Comparison of ENCODE assay signal across 8 cellular contexts in genomic region chr11:96155627-96156378, GRCh38.
DNase-seq lines count a peak whose midpoint lies in the region; ATAC-seq, FAIRE-seq and TF ChIP-seq lines count a peak whose summit lies in the region.

No MANE protein-coding gene starts in this region.

- H3K79me2 ChIP-seq in HCT116 (ENCODE audit: insufficient read depth, low read length), result no peaks in the 10 kb centered on the region
- H3K79me2 ChIP-seq in trophoblast cell (ENCODE audit: control insufficient read depth, insufficient read depth, low read length, poor library complexity), result peaks cover 13% of the 10 kb centered on the region

- intact Hi-C loops in HCT116 (cut with micrococcal nuclease), result no loop called here

- peak overlapping the region; percentile 80 for H3K18ac ChIP-seq in trophoblast cell (ENCODE audit: low read length)

- peak overlapping the region; percentile 90 for H2BK5ac ChIP-seq in trophoblast cell (ENCODE audit: low read depth, low read length, poor library complexity)

- H3K23ac ChIP-seq in trophoblast cell (ENCODE audit: low read length), result no peak overlapping the region

- TF ChIP-seq CTCF in HCT116 (IDR thresholded peaks at IDR 0.05 in 2 of 3, conservative IDR thresholded peaks at IDR 0.05 in 1 of 3; ENCODE audit: borderline replicate concordance in 1 of 3, insufficient read depth in 1 of 3, low read depth in 2 of 3, low read length in 2 of 3), result peak in 2 of 3 experiments; percentile 23 to 42; a peak in 3 of 6 replicates
- TF ChIP-seq CTCF in D721Med (IDR thresholded peaks at IDR 0.05; ENCODE audit: insufficient read depth, missing control alignments), result no peak

- FAIRE-seq in GM12892 (lab: Jason Lieb, UNC) (peak; percentile 73), D721Med (lab: Jason Lieb, UNC) (no peak)

- H3K79me1 ChIP-seq in trophoblast cell (ENCODE audit: low read length), result peaks cover 28% of the 10 kb centered on the region

- peak; percentile 34 for DNase-seq in GM12892 (ENCODE audit: insufficient read length)
- DNase-seq in HCT116 (ENCODE audit: low read depth, low spot score), result peak; percentile 27
- DNase-seq in MV-4-11 (lab: John Stamatoyannopoulos, UW), result peak; percentile 72
- DNase-seq in activated naive CD4-positive, alpha-beta T cell treated with anti-CD3 and anti-CD28 coated beads, Interleukin-2, amount 50 U/mL, for 16 hours, result peak; percentile 57
- peak; percentile 99 for DNase-seq in glomerular visceral epithelial cell (ENCODE audit: extremely low spot score)
- DNase-seq in trophoblast cell, result peak; percentile 96 to 97
- no peak for DNase-seq in D721Med (ENCODE audit: insufficient read length, low spot score)

- H4K12ac ChIP-seq in trophoblast cell (ENCODE audit: low read depth, low read length), result peak overlapping the region; percentile 7

- CTCF ChIA-PET in HCT116 (lab: Charles Lee), result interaction anchor here (0.7 to 1.2 kb wide), 4 partner anchors 100 to 450 kb away, joined by 3 to 10 read pairs (median 5); partner anchors contain the start of gene MAML2

- H2AFZ ChIP-seq in HCT116 (ENCODE audit: low read depth, low read length, poor library complexity, severe bottlenecking), result peak overlapping the region; percentile 75
- H2AFZ ChIP-seq in trophoblast cell (ENCODE audit: insufficient read depth, low read length, poor library complexity), result peak overlapping the region; percentile 86

- H3K4me1 ChIP-seq in HCT116 (ENCODE audit: control insufficient read depth in 1 of 2, insufficient read depth in 2 of 2, low read length in 2 of 2), result peaks cover 12 to 24% of the 10 kb centered on the region in 2 experiments; a peak in 3 of 4 replicates
- H3K4me1 ChIP-seq in trophoblast cell (ENCODE audit: control insufficient read depth in 1 of 2, insufficient read depth in 2 of 2, low read length in 2 of 2), result peaks cover 20% of the 10 kb centered on the region in 2 experiments
- no peaks in the 10 kb centered on the region for H3K4me1 ChIP-seq in urinary bladder (ENCODE audit: insufficient read depth)

- peak; percentile 72 for ATAC-seq in HCT116

- no peak for TF ChIP-seq POLR2A in GM12892 (IDR thresholded peaks at IDR 0.05; ENCODE audit: low read depth, low read length)
- TF ChIP-seq POLR2A in HCT116 (IDR thresholded peaks at IDR 0.05; ENCODE audit: borderline replicate concordance, extremely low read depth, insufficient read depth, insufficient read length), result no peak

- H2BK120ac ChIP-seq in trophoblast cell (ENCODE audit: insufficient read depth, low read length, poor library complexity), result peak overlapping the region; percentile 81

- peak overlapping the region; percentile 85 for H3K14ac ChIP-seq in trophoblast cell (ENCODE audit: low read length)

- 0 out of 2 replicates have a peak, but pooled peaks have one; percentile 22 for TF ChIP-seq RAD21 in HCT116 (IDR thresholded peaks at IDR 0.05; ENCODE audit: low read depth)

- H4K8ac ChIP-seq in trophoblast cell (ENCODE audit: low read depth, low read length), result peak overlapping the region; percentile 80

- peak overlapping the region; percentile 22 for H3K4ac ChIP-seq in trophoblast cell (ENCODE audit: low read depth, low read length)

- H2BK12ac ChIP-seq in trophoblast cell (ENCODE audit: low read length), result peak overlapping the region; percentile 75

- RAD21 ChIA-PET in HCT116 (lab: Charles Lee; ENCODE audit: low non-redundant PET in 1 of 2, low total read pairs in 2 of 2, uncharacterized antibody in 2 of 2, unreplicated experiment in 2 of 2), result no interaction called here

- H2AK5ac ChIP-seq in trophoblast cell (ENCODE audit: low read length), result peak overlapping the region; percentile 22

- no CpG with 5 or more reads among the region's 9 CpGs for WGBS in trophoblast cell (ENCODE audit: extremely low coverage, insufficient coverage, insufficient read length)
- WGBS in urinary bladder, result 35% methylated on average over 9 of the region's 9 CpGs

- H4K20me1 ChIP-seq in HCT116 (ENCODE audit: insufficient read depth), result no peaks in the 10 kb centered on the region

- H3K4me2 ChIP-seq in HCT116 (ENCODE audit: low read length) (peak overlapping the region; percentile 63), trophoblast cell (ENCODE audit: low read length) (no peak overlapping the region)

- POLR2A ChIA-PET in HCT116 (lab: Charles Lee), result interaction anchor here (1.0 kb wide), 1 partner anchor 186 kb away, joined by 4 read pairs; the partner anchor contains the start of gene MAML2

- BruUV-seq in HCT116 (replicated peaks; lab: Mats Ljungman, UMichigan), result no TSS peak

- H3K9me2 ChIP-seq in HCT116 (ENCODE audit: insufficient read depth), result no peaks in the 10 kb centered on the region

- H3K27me3 ChIP-seq in HCT116 (ENCODE audit: insufficient read depth, low read length), result no peaks in the 10 kb centered on the region
- no peaks in the 10 kb centered on the region for H3K27me3 ChIP-seq in trophoblast cell (ENCODE audit: insufficient read depth, low read length)

- H3K36me3 ChIP-seq in HCT116 (ENCODE audit: control insufficient read depth in 1 of 2, insufficient read depth in 2 of 2, low read length in 2 of 2), result no peaks in the 10 kb centered on the region
- peaks cover 0 to 5% of the 10 kb centered on the region in 2 experiments for H3K36me3 ChIP-seq in trophoblast cell (ENCODE audit: control insufficient read depth in 1 of 2, insufficient read depth in 2 of 2, low read length in 2 of 2)
- H3K36me3 ChIP-seq in urinary bladder (ENCODE audit: insufficient read depth), result no peaks in the 10 kb centered on the region

- H3K4me3 ChIP-seq in HCT116 (replicated peaks in 1 of 2; ENCODE audit: low read depth in 1 of 2, low read length in 2 of 2) (peak overlapping the region in 1 of 2 experiments; percentile 9; a peak in 2 of 4 replicates), trophoblast cell (ENCODE audit: low read depth, low read length) (no peak overlapping the region), urinary bladder (ENCODE audit: low read depth, low read length) (no peak overlapping the region)

- H3K9me3 ChIP-seq in HCT116 (ENCODE audit: control insufficient read depth in 1 of 2, insufficient read depth in 1 of 2, low read depth in 1 of 2, low read length in 2 of 2) (no peaks in the 10 kb centered on the region), trophoblast cell (ENCODE audit: insufficient read depth, low read depth, low read length) (no peaks in the 10 kb centered on the region)

- H3K27ac ChIP-seq in HCT116 (ENCODE audit: low read depth, low read length), result peak overlapping the region; percentile 7; the same call in 1 of the 2 replicates
- H3K27ac ChIP-seq in trophoblast cell (ENCODE audit: low read depth, low read length), result peak overlapping the region; percentile 98
- H3K27ac ChIP-seq in urinary bladder (ENCODE audit: low read depth), result peak overlapping the region; percentile 73

- H3K9ac ChIP-seq in HCT116 (ENCODE audit: low read length) (peak overlapping the region; percentile 7), trophoblast cell (ENCODE audit: low read length) (peak overlapping the region; percentile 5)

- H4K91ac ChIP-seq in trophoblast cell (ENCODE audit: low read depth, low read length), result peak overlapping the region; percentile 90

TF ChIP-seq in HCT116, 20 proteins besides CTCF, POLR2A, EP300 and RAD21:
- TF ChIP-seq EGR1 (IDR thresholded peaks at IDR 0.05; ENCODE audit: low read depth), result 0 out of 2 replicates have a peak, but pooled peaks have one; percentile 40
- TF ChIP-seq MAX (IDR thresholded peaks at IDR 0.05), result peak; percentile 23; the same call in 1 of the 2 replicates
- 0 out of 2 replicates have a peak, but pooled peaks have one; percentile 22 for TF ChIP-seq JUND (IDR thresholded peaks at IDR 0.05)
- TF ChIP-seq FOSL1 (IDR thresholded peaks at IDR 0.05; ENCODE audit: low read depth), result no peak

Comparison
In these comparisons a context has a peak if more than half of its experiments do, and no peak if none do; other contexts are left out.
1. H3K27ac ChIP-seq: peak in every context shown above with its lines; median percentile 98 in trophoblast cell; 73 in urinary bladder; 7 in HCT116.